ENCODE assay signal across 25 cellular contexts in the genomic region with DNA sequence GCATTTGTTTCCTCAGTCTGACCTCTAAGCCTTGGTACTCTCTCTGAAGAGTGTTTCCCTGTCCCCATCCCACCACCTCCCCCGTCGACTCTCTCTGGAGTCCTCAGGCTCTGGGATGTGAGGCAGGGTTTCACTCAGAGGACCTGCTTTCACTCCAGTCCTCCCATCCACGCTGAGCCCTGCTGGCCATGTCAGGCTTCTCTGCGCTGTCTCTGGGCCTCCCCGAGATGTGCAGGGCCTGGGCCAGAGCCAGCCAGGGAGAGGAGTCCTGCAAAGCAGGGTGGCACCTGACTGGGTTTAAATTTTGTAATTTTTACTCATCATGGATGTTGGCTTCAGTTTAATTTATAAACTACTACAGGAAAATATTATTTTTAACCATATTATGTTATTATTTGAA. TPM values are rescaled to one million over a fixed set of nuclear protein-coding genes. Genes with fewer than 3 reads are reported as not detected.
A peak's percentile ranks its signal among the peaks of the same experiment; 100 is the strongest.
DNase-seq lines count a peak whose midpoint lies in the region; ATAC-seq, FAIRE-seq and TF ChIP-seq lines count a peak whose summit lies in the region.
"Had no signal": no experiment of that assay in that cellular context is flagged by ENCODE, and none has a peak within 500 bp of the region (broad histone marks: within the 10 kb centered on the region; RNA-seq: fewer than 3 reads in every experiment).

No MANE protein-coding gene starts in this region.

- H3K36me3 ChIP-seq in GM23338 (ENCODE audit: insufficient read depth) (no peaks in the 10 kb centered on the region; the same call in 1 of the 2 replicates), H7 (replicated peaks; ENCODE audit: control insufficient read depth, insufficient read depth, low read length) (no peaks in the 10 kb centered on the region)
- H3K36me3 ChIP-seq: BE2C, BLaER1 had no signal

- no peak for FAIRE-seq in urothelium cell line (lab: Jason Lieb, UNC)
- FAIRE-seq: A204.1, D721Med, G401.6, GM12891, GM19239 had no signal

- H3K36me3 Mint-ChIP-seq in GM23338 (ENCODE audit: low read depth): peaks cover 3% of the 10 kb centered on the region; the same call in 1 of the 3 replicates
- H3K36me3 Mint-ChIP-seq in WTC11: peaks cover 6% of the 10 kb centered on the region; the same call in 1 of the 2 replicates
- H3K36me3 Mint-ChIP-seq: CD14-positive monocyte; CD8-positive, alpha-beta T cell had no signal

- no peak overlapping the region for H2AFZ ChIP-seq in GM23338

- H4K20me1 ChIP-seq in GM23338 (replicated peaks; ENCODE audit: insufficient read depth): no peaks in the 10 kb centered on the region
- H4K20me1 ChIP-seq: BLaER1 had no signal

- POLR2A ChIA-PET in WTC11 (lab: Charles Lee): no interaction called here

- DNase-seq in GM23338 (ENCODE audit: low spot score): no peak
- DNase-seq in H7: peak; percentile 16
- no peak for DNase-seq in WTC11 (ENCODE audit: low spot score)
- DNase-seq in CD1c-positive myeloid dendritic cell (ENCODE audit: extremely low spot score): no peak
- DNase-seq in urothelium cell line (ENCODE audit: low spot score): no peak
- DNase-seq in GOT3 (lab: John Stamatoyannopoulos, UW): no peak
- DNase-seq: 8988T; ACHN; BE2C; C1 segment of cervical spinal cord; Caco-2; Calu3; CD4-positive, alpha-beta T cell; CD8-positive, alpha-beta T cell; DMS79 treated with DMSO at 0.1 percent for 48 hours; GF-D8 had no signal

- H3K9me2 ChIP-seq in GM23338 (ENCODE audit: insufficient read depth): no peaks in the 10 kb centered on the region

- no peak overlapping the region for H3K27ac ChIP-seq in GM23338 (ENCODE audit: low read depth)
- H3K27ac ChIP-seq: BLaER1 had no signal

- CTCF ChIA-PET in WTC11 (lab: Charles Lee): no interaction called here

- H3K79me2 ChIP-seq in GM23338 (replicated peaks; ENCODE audit: insufficient read depth): no peaks in the 10 kb centered on the region

- H3K27me3 ChIP-seq in GM23338 (ENCODE audit: insufficient read depth): no peaks in the 10 kb centered on the region
- no peaks in the 10 kb centered on the region for H3K27me3 ChIP-seq in H7 (ENCODE audit: control insufficient read depth, insufficient read depth, low read length)
- H3K27me3 ChIP-seq: BE2C, BLaER1 had no signal

- no peak overlapping the region for H3K27ac Mint-ChIP-seq in GM23338
- no peak overlapping the region for H3K27ac Mint-ChIP-seq in WTC11
- H3K27ac Mint-ChIP-seq: CD4-positive, alpha-beta T cell; CD8-positive, alpha-beta T cell had no signal

- no peak overlapping the region for H3K4me2 ChIP-seq in GM23338
- H3K4me2 ChIP-seq: BLaER1 had no signal

- 0 out of 3 replicates have a peak, but pooled peaks cover 2% of the 10 kb centered on the region for H3K4me1 Mint-ChIP-seq in GM23338
- H3K4me1 Mint-ChIP-seq in WTC11: no peaks in the 10 kb centered on the region
- H3K4me1 Mint-ChIP-seq: CD14-positive monocyte had no signal

- H3K4me3 ChIP-seq in GM23338 (no peak overlapping the region), H7 (ENCODE audit: insufficient read depth, low read depth, low read length) (no peak overlapping the region)
- H3K4me3 ChIP-seq: BLaER1 had no signal

- H3F3A ChIP-seq in GM23338 (replicated peaks; ENCODE audit: low read depth): no peaks in the 10 kb centered on the region

- H3K27me3 Mint-ChIP-seq in GM23338 (ENCODE audit: insufficient read depth, low read depth, poor library complexity): no peaks in the 10 kb centered on the region
- peaks cover 2% of the 10 kb centered on the region; the same call in 1 of the 2 replicates for H3K27me3 Mint-ChIP-seq in WTC11 (ENCODE audit: low read depth)

- no peak for TF ChIP-seq CTCF in GM23338 (conservative IDR thresholded peaks at IDR 0.05; ENCODE audit: low read depth in 2 of 2)
- no peak for TF ChIP-seq CTCF in WTC11 (IDR thresholded peaks at IDR 0.05)

- H3K4me3 Mint-ChIP-seq in GM23338 (no peak overlapping the region), WTC11 (no peak overlapping the region)
- H3K4me3 Mint-ChIP-seq: CD14-positive monocyte; CD4-positive, alpha-beta T cell; CD8-positive, alpha-beta T cell had no signal

- peak; percentile 62 for ATAC-seq in GM23338
- peak; percentile 41; the same call in 1 of the 2 replicates for ATAC-seq in WTC11
- ATAC-seq: CD8-positive, alpha-beta T cell had no signal

- H3K9me3 Mint-ChIP-seq in GM23338: peaks cover 23% of the 10 kb centered on the region
- H3K9me3 Mint-ChIP-seq in WTC11: peaks cover 20% of the 10 kb centered on the region
- H3K9me3 Mint-ChIP-seq: CD14-positive monocyte; CD4-positive, alpha-beta T cell; CD8-positive, alpha-beta T cell had no signal

- no peaks in the 10 kb centered on the region for H3K4me1 ChIP-seq in GM23338 (ENCODE audit: insufficient read depth)
- H3K4me1 ChIP-seq: BE2C, BLaER1, Caco-2 had no signal

TF ChIP-seq in GM23338, 12 proteins besides CTCF, POLR2A, EP300 and RAD21 (continues in another document):
- no peak for TF ChIP-seq ZNF331 (CRISPR knock-in tag; IDR thresholded peaks at IDR 0.05; ENCODE audit: low read depth)
- TF ChIP-seq JUNB (IDR thresholded peaks at IDR 0.05; ENCODE audit: unreplicated experiment): no peak
- TF ChIP-seq, protein P1, sequence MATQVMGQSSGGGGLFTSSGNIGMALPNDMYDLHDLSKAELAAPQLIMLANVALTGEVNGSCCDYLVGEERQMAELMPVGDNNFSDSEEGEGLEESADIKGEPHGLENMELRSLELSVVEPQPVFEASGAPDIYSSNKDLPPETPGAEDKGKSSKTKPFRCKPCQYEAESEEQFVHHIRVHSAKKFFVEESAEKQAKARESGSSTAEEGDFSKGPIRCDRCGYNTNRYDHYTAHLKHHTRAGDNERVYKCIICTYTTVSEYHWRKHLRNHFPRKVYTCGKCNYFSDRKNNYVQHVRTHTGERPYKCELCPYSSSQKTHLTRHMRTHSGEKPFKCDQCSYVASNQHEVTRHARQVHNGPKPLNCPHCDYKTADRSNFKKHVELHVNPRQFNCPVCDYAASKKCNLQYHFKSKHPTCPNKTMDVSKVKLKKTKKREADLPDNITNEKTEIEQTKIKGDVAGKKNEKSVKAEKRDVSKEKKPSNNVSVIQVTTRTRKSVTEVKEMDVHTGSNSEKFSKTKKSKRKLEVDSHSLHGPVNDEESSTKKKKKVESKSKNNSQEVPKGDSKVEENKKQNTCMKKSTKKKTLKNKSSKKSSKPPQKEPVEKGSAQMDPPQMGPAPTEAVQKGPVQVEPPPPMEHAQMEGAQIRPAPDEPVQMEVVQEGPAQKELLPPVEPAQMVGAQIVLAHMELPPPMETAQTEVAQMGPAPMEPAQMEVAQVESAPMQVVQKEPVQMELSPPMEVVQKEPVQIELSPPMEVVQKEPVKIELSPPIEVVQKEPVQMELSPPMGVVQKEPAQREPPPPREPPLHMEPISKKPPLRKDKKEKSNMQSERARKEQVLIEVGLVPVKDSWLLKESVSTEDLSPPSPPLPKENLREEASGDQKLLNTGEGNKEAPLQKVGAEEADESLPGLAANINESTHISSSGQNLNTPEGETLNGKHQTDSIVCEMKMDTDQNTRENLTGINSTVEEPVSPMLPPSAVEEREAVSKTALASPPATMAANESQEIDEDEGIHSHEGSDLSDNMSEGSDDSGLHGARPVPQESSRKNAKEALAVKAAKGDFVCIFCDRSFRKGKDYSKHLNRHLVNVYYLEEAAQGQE (IDR thresholded peaks at IDR 0.05; ENCODE audit: unreplicated experiment): no peak
- no peak for TF ChIP-seq CREB1 (CRISPR knock-in tag; IDR thresholded peaks at IDR 0.05; ENCODE audit: low read depth)
- no peak for TF ChIP-seq ZNF114 (CRISPR knock-in tag; IDR thresholded peaks at IDR 0.05)
- TF ChIP-seq NANOG (IDR thresholded peaks at IDR 0.05; ENCODE audit: borderline replicate concordance): no peak

TF ChIP-seq in WTC11, 78 proteins besides CTCF, POLR2A, EP300 and RAD21 (continues in another document):
- TF ChIP-seq, protein P2, sequence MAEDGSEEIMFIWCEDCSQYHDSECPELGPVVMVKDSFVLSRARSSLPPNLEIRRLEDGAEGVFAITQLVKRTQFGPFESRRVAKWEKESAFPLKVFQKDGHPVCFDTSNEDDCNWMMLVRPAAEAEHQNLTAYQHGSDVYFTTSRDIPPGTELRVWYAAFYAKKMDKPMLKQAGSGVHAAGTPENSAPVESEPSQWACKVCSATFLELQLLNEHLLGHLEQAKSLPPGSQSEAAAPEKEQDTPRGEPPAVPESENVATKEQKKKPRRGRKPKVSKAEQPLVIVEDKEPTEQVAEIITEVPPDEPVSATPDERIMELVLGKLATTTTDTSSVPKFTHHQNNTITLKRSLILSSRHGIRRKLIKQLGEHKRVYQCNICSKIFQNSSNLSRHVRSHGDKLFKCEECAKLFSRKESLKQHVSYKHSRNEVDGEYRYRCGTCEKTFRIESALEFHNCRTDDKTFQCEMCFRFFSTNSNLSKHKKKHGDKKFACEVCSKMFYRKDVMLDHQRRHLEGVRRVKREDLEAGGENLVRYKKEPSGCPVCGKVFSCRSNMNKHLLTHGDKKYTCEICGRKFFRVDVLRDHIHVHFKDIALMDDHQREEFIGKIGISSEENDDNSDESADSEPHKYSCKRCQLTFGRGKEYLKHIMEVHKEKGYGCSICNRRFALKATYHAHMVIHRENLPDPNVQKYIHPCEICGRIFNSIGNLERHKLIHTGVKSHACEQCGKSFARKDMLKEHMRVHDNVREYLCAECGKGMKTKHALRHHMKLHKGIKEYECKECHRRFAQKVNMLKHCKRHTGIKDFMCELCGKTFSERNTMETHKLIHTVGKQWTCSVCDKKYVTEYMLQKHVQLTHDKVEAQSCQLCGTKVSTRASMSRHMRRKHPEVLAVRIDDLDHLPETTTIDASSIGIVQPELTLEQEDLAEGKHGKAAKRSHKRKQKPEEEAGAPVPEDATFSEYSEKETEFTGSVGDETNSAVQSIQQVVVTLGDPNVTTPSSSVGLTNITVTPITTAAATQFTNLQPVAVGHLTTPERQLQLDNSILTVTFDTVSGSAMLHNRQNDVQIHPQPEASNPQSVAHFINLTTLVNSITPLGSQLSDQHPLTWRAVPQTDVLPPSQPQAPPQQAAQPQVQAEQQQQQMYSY (CRISPR knock-in tag; IDR thresholded peaks at IDR 0.05): no peak
- no peak for TF ChIP-seq MYBL2 (CRISPR knock-in tag; IDR thresholded peaks at IDR 0.05)

RNA-seq across cellular contexts. Expression of a gene that starts 3.3 kb away (rescaled TPM):
- not detected in 2 replicates for total RNA-seq in GM23338 (2014; rRNA removed; shearing (Covaris generic))
- not detected in 2 replicates for polyA plus RNA-seq in GM23338 (2016; fragmentation: Nextera tagmentation; extraction: Ambion mirVana)
- not detected in 2 replicates for total RNA-seq in H7 (2014; rRNA removed; shearing (Covaris generic))
- not detected in 3 replicates for total RNA-seq in WTC11 (2021)
- total RNA-seq: A673; Caco-2; Calu3; CD4-positive, alpha-beta T cell; CD8-positive, alpha-beta T cell had no signal
- polyA plus RNA-seq: AG04450, CD14-positive monocyte had no signal

RNA-seq across cellular contexts. Expression of a gene that starts 25.6 kb away (rescaled TPM):
- total RNA-seq in GM23338 (2014; rRNA removed; shearing (Covaris generic)): not detected in 2 replicates
- polyA plus RNA-seq in GM23338 (2016; fragmentation: Nextera tagmentation; extraction: Ambion mirVana): not detected in 2 replicates
- total RNA-seq in H7 (2014; rRNA removed; shearing (Covaris generic)): not detected in 2 replicates
- not detected in 3 replicates for total RNA-seq in WTC11 (2021)
- total RNA-seq: A673; Caco-2; Calu3; CD4-positive, alpha-beta T cell; CD8-positive, alpha-beta T cell had no signal
- polyA plus RNA-seq: AG04450, CD14-positive monocyte had no signal

RNA-seq across cellular contexts. Expression of a gene that starts 31.2 kb away (rescaled TPM):
- total RNA-seq in GM23338 (2014; rRNA removed; shearing (Covaris generic)): not detected in 2 replicates
- polyA plus RNA-seq in GM23338 (2016; fragmentation: Nextera tagmentation; extraction: Ambion mirVana): not detected in 2 replicates
- not detected in 2 replicates for total RNA-seq in H7 (2014; rRNA removed; shearing (Covaris generic))
- total RNA-seq in WTC11 (2021): not detected in 3 replicates
- total RNA-seq: A673; Caco-2; Calu3; CD4-positive, alpha-beta T cell; CD8-positive, alpha-beta T cell had no signal
- polyA plus RNA-seq: AG04450, CD14-positive monocyte had no signal
